Comparison of ENCODE assay signal across 22 cellular contexts in the genomic region with DNA sequence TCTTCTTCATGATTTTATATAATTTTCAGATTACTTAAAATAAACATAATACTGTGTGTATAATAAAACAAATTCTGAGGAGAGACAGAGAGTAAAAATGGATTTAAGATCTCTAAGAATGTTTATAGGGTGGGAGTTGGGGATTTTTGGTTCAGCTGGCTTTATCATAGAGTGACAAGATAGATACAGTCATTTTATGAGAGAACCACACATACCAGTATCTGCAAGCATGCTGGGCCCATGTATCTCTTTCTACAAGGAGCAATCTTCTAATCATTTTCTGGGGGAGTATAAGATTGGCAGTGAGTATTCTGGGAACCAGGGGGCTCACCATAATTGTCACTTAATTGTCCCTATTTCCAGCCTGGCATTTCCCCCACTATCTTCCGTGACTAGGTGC.
"Had no signal": no experiment of that assay in that cellular context is flagged by ENCODE, and none has a peak within 500 bp of the region (broad histone marks: within the 10 kb centered on the region; RNA-seq: fewer than 3 reads in every experiment).

No MANE protein-coding gene starts in this region.

- H3K4me1 Mint-ChIP-seq: brain, nephron had no signal

- H3K4me1 ChIP-seq: prostate gland had no signal

- H3K4me3 ChIP-seq: heart left ventricle, ovary, prostate gland, thoracic aorta had no signal

- FAIRE-seq: endometrium had no signal

- H3K36me3 Mint-ChIP-seq: brain, type B pancreatic cell had no signal

- H3K36me3 ChIP-seq: heart left ventricle, neutrophil, ovary, prostate gland, thoracic aorta had no signal

- ATAC-seq: activated CD8-positive, alpha-beta T cell treated with anti-CD3 and anti-CD28 coated beads, Interleukin-2, amount 10 ng/mL, durations not matched to agents 7 days and 5 days; activated T-helper 17 cell treated with anti-CD3 and anti-CD28 coated beads, Interleukin-2, amount 50 U/mL, for 72 hours; heart left ventricle; left cardiac atrium; right cardiac atrium had no signal

- H3K4me3 Mint-ChIP-seq: activated CD8-positive, alpha-beta T cell treated with anti-CD3 and anti-CD28 coated beads, Interleukin-2, amount 10 ng/mL, durations not matched to agents 7 days and 5 days; activated T-helper 17 cell treated with anti-CD3 and anti-CD28 coated beads, Interleukin-2, amount 50 U/mL, for 72 hours; brain; dendritic cell treated with granulocyte-macrophage colony-stimulating factor and Interleukin-4, amounts not matched to agents 40 ng/mL and 50 ng/mL, for 4 days; nephron; type B pancreatic cell had no signal

- H3K9me3 Mint-ChIP-seq: brain; dendritic cell treated with granulocyte-macrophage colony-stimulating factor and Interleukin-4, amounts not matched to agents 40 ng/mL and 50 ng/mL, for 4 days; nephron; type B pancreatic cell had no signal

- DNase-seq: activated CD4-positive, alpha-beta T cell treated with anti-CD3 and anti-CD28 coated beads, Interleukin-2, amount 50 U/mL, for 1 hour; activated CD4-positive, CD25-positive, alpha-beta regulatory T cell treated with anti-CD3 and anti-CD28 coated beads, Interleukin-2, amount 50 U/mL, for 72 hours; activated CD8-positive, alpha-beta T cell treated with anti-CD3 and anti-CD28 coated beads, Interleukin-2, amount 10 ng/mL, durations not matched to agents 7 days and 5 days; activated T-cell treated with anti-CD3 and anti-CD28 coated beads, Interleukin-2, amount 50 U/mL, for 1 hour; aorta; effector CD4-positive, alpha-beta T cell; heart left ventricle; islet precursor cell; left cardiac atrium; ovary; right cardiac atrium; stimulated activated CD4-positive, alpha-beta T cell treated with anti-CD3 and anti-CD28 coated beads, Interleukin-12 subunit alpha, Interleukin-12 subunit beta, amount 100 ng/mL, for 4 hours had no signal

- H3K27me3 ChIP-seq: heart left ventricle, neutrophil, ovary had no signal

- H3K27me3 Mint-ChIP-seq: activated T-helper 17 cell treated with anti-CD3 and anti-CD28 coated beads, Interleukin-2, amount 50 U/mL, for 72 hours had no signal

- H3K27ac ChIP-seq: heart left ventricle, neutrophil, ovary, prostate gland, thoracic aorta had no signal

- H3K27ac Mint-ChIP-seq: activated CD8-positive, alpha-beta T cell treated with anti-CD3 and anti-CD28 coated beads, Interleukin-2, amount 10 ng/mL, durations not matched to agents 7 days and 5 days; activated naive CD4-positive, alpha-beta T cell treated with anti-CD3 and anti-CD28 coated beads, Interleukin-2, amount 50 U/mL, for 72 hours; activated T-helper 17 cell treated with anti-CD3 and anti-CD28 coated beads, Interleukin-2, amount 50 U/mL, for 72 hours; brain; dendritic cell treated with granulocyte-macrophage colony-stimulating factor and Interleukin-4, amounts not matched to agents 40 ng/mL and 50 ng/mL, for 4 days; nephron; type B pancreatic cell had no signal

- H3K9me3 ChIP-seq: heart left ventricle, neutrophil, ovary, prostate gland, thoracic aorta had no signal
